In genomic region chr5:179375966-179376365, GRCh38 we compare ENCODE assay signal across 23 cellular contexts. TPM values are rescaled to one million over a fixed set of nuclear protein-coding genes. Genes with fewer than 3 reads are reported as not detected.
A peak's percentile ranks its signal among the peaks of the same experiment; 100 is the strongest.
DNase-seq lines count a peak whose midpoint lies in the region; ATAC-seq and TF ChIP-seq lines count a peak whose summit lies in the region.
"Had no signal": no experiment of that assay in that cellular context is flagged by ENCODE, and none has a peak within 500 bp of the region (broad histone marks: within the 10 kb centered on the region; RNA-seq: fewer than 3 reads in every experiment).

No MANE protein-coding gene starts in this region.

- H3K27ac ChIP-seq in suprapubic skin (no peak overlapping the region), tibial nerve (no peak overlapping the region)
- H3K27ac ChIP-seq: BLaER1 treated with 17β-estradiol and CSF1 and Interleukin-3, amounts not matched to agents 10 nM and 100 nM; HL-60; KMS-11; SJSA1 had no signal

- H3K4me1 ChIP-seq in suprapubic skin (no peaks in the 10 kb centered on the region), tibial nerve (no peaks in the 10 kb centered on the region)

- DNase-seq in natural killer cell treated with Interleukin-12 subunit alpha and Interleukin-12 subunit beta and Interleukin-15 and Interleukin-18, amount 100 ng/mL, for 72 hours (ENCODE audit: low spot score), result peak; percentile 55
- DNase-seq in natural killer cell (no peak), islet precursor cell (peak; percentile 39), suprapubic skin (ENCODE audit: low spot score in 2 of 2) (peak; percentile 40), tibial nerve (ENCODE audit: low spot score in 2 of 2) (no peak), kidney glomerular epithelial cell (lab: John Stamatoyannopoulos, UW) (no peak)
- DNase-seq: AML-193; CD4-positive, alpha-beta T cell; DMS53; MM.1S; NCI-H2029; NCI-H446; NCI-H526; NCI-H82; NK-92 treated with Interleukin-12 subunit alpha and Interleukin-12 subunit beta, amount 100 ng/mL, for 24 hours; PC-3 had no signal

- no peaks in the 10 kb centered on the region for H3K9me3 Mint-ChIP-seq in natural killer cell treated with Interleukin-12 subunit alpha and Interleukin-12 subunit beta and Interleukin-15 and Interleukin-18, amount 100 ng/mL, for 72 hours
- no peaks in the 10 kb centered on the region for H3K9me3 Mint-ChIP-seq in natural killer cell
- H3K9me3 Mint-ChIP-seq: CD4-positive, alpha-beta T cell had no signal

- no peak for ATAC-seq in natural killer cell treated with Interleukin-12 subunit alpha and Interleukin-12 subunit beta and Interleukin-15 and Interleukin-18, amount 100 ng/mL, for 72 hours
- ATAC-seq in natural killer cell (no peak), HG02642 (IDR thresholded peaks at IDR 0.05; ENCODE audit: poor library complexity, unreplicated experiment) (no peak)
- ATAC-seq: PC-3, Right ventricle myocardium inferior had no signal

- no peak overlapping the region for H3K4me3 Mint-ChIP-seq in natural killer cell treated with Interleukin-12 subunit alpha and Interleukin-12 subunit beta and Interleukin-15 and Interleukin-18, amount 100 ng/mL, for 72 hours
- H3K4me3 Mint-ChIP-seq in natural killer cell, result no peak overlapping the region
- H3K4me3 Mint-ChIP-seq: CD4-positive, alpha-beta T cell; IgD-negative memory B cell had no signal

- no peaks in the 10 kb centered on the region for H3K36me3 Mint-ChIP-seq in natural killer cell treated with Interleukin-12 subunit alpha and Interleukin-12 subunit beta and Interleukin-15 and Interleukin-18, amount 100 ng/mL, for 72 hours
- H3K36me3 Mint-ChIP-seq in natural killer cell, result no peaks in the 10 kb centered on the region
- H3K36me3 Mint-ChIP-seq: IgD-negative memory B cell had no signal

- H3K9me3 ChIP-seq in suprapubic skin (no peaks in the 10 kb centered on the region), tibial nerve (no peaks in the 10 kb centered on the region)
- H3K9me3 ChIP-seq: BLaER1 treated with 17β-estradiol and CSF1 and Interleukin-3, amounts not matched to agents 10 nM and 100 nM had no signal

- WGBS in suprapubic skin, result 84% methylated on average over 2 of the region's 2 CpGs
- 77 to 88% methylated on average over 2 of the region's 2 CpGs for WGBS in tibial nerve, 2 donors

- no peaks in the 10 kb centered on the region for H3K36me3 ChIP-seq in suprapubic skin
- no peaks in the 10 kb centered on the region for H3K36me3 ChIP-seq in tibial nerve
- H3K36me3 ChIP-seq: BLaER1 treated with 17β-estradiol and CSF1 and Interleukin-3, amounts not matched to agents 10 nM and 100 nM; SJSA1 had no signal

- TF ChIP-seq POLR2A in suprapubic skin (IDR thresholded peaks at IDR 0.05) (no peak), tibial nerve (IDR thresholded peaks at IDR 0.05) (no peak)

- TF ChIP-seq EP300 in suprapubic skin (IDR thresholded peaks at IDR 0.05), result no peak
- TF ChIP-seq EP300 in tibial nerve (IDR thresholded peaks at IDR 0.05), result no peak

- intact Hi-C loops in natural killer cell (cut with micrococcal nuclease), result no loop called here

- H3K4me1 Mint-ChIP-seq in natural killer cell treated with Interleukin-12 subunit alpha and Interleukin-12 subunit beta and Interleukin-15 and Interleukin-18, amount 100 ng/mL, for 72 hours (ENCODE audit: low read depth in 2 of 2), result no peaks in the 10 kb centered on the region
- no peaks in the 10 kb centered on the region for H3K4me1 Mint-ChIP-seq in natural killer cell

- H3K27me3 ChIP-seq in suprapubic skin (no peaks in the 10 kb centered on the region), tibial nerve (no peaks in the 10 kb centered on the region)
- H3K27me3 ChIP-seq: BLaER1 treated with 17β-estradiol and CSF1 and Interleukin-3, amounts not matched to agents 10 nM and 100 nM; SJSA1 had no signal

- H3K27ac Mint-ChIP-seq in natural killer cell treated with Interleukin-12 subunit alpha and Interleukin-12 subunit beta and Interleukin-15 and Interleukin-18, amount 100 ng/mL, for 72 hours, result no peak overlapping the region
- H3K27ac Mint-ChIP-seq in natural killer cell, result no peak overlapping the region
- H3K27ac Mint-ChIP-seq: CD4-positive, alpha-beta T cell; IgD-negative memory B cell had no signal

- no peaks in the 10 kb centered on the region for H3K27me3 Mint-ChIP-seq in natural killer cell treated with Interleukin-12 subunit alpha and Interleukin-12 subunit beta and Interleukin-15 and Interleukin-18, amount 100 ng/mL, for 72 hours
- H3K27me3 Mint-ChIP-seq in natural killer cell (ENCODE audit: low read depth in 2 of 2), result no peaks in the 10 kb centered on the region
- H3K27me3 Mint-ChIP-seq: CD4-positive, alpha-beta T cell; IgD-negative memory B cell had no signal

- TF ChIP-seq CTCF in natural killer cell (IDR thresholded peaks at IDR 0.05) (no peak), suprapubic skin (IDR thresholded peaks at IDR 0.05) (no peak), tibial nerve (IDR thresholded peaks at IDR 0.05) (no peak)

- H3K4me3 ChIP-seq in suprapubic skin, result no peak overlapping the region
- no peak overlapping the region for H3K4me3 ChIP-seq in tibial nerve
- H3K4me3 ChIP-seq: BLaER1 treated with 17β-estradiol and CSF1 and Interleukin-3, amounts not matched to agents 10 nM and 100 nM; SJSA1 had no signal

RNA-seq across cellular contexts. Expression of gene ADAMTS2, which starts 30.7 kb away (rescaled TPM):
- total RNA-seq in natural killer cell treated with Interleukin-12 subunit alpha and Interleukin-12 subunit beta and Interleukin-15 and Interleukin-18, amount 100 ng/mL, for 72 hours, result not detected
- under 1 TPM in 1 of 3 donors, not detected in 2; 0.28 TPM for total RNA-seq in natural killer cell
- total RNA-seq in suprapubic skin, result 1 to 10 TPM; 3.1 to 5.5 (median 4.3) TPM
- total RNA-seq in tibial nerve, result 10 to 100 TPM; 23.2 to 58.8 (median 47.2) TPM
- total RNA-seq: CD4-positive, alpha-beta T cell; PC-3 had no signal

Comparison
In these comparisons a context has a peak if more than half of its experiments do, and no peak if none do; other contexts are left out.
1. DNase-seq: peak in natural killer cell treated with Interleukin-12 subunit alpha and Interleukin-12 subunit beta and Interleukin-15 and Interleukin-18, amount 100 ng/mL, for 72 hours (single experiment), islet precursor cell (single experiment) and suprapubic skin (2 of 2); none in natural killer cell (single experiment), tibial nerve (0 of 2) and kidney glomerular epithelial cell (single experiment).